31 cellular contexts compared by ENCODE assay signal in the genomic region with DNA sequence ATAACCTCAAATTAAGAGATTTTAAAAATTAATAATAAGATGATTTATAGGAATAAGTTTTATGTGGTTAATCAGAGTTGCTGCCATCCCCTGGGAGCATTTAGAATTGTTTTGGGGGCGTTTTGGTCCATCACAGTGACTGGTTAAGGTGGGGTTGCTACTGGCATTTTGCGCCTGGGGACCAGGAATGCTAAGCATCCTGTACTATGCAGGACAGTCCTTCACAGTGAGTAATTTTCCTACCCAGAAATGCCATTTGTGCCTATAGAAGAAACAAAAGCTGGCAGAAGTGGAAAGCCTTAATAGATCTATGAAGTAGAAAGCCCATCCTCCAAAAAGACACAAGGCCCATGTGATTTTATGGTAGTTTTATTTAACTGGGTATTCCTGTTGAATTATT.
"Had no signal": no experiment of that assay in that cellular context is flagged by ENCODE, and none has a peak within 500 bp of the region (broad histone marks: within the 10 kb centered on the region; RNA-seq: fewer than 3 reads in every experiment).

No MANE protein-coding gene starts in this region.

- H3K27me3 ChIP-seq: adrenal gland, body of pancreas, esophagus muscularis mucosa, foreskin keratinocyte, gastrocnemius medialis had no signal

- H3K4me1 ChIP-seq: body of pancreas, foreskin keratinocyte had no signal

- ATAC-seq: activated CD4-positive, CD25-positive, alpha-beta regulatory T cell treated with anti-CD3 and anti-CD28 coated beads, Interleukin-2, amount 50 U/mL, for 24 hours; activated CD8-positive, alpha-beta T cell treated with anti-CD3 and anti-CD28 coated beads for 36 hours; activated naive CD8-positive, alpha-beta T cell treated with anti-CD3 and anti-CD28 coated beads, Interleukin-2, amount 50 U/mL, for 24 hours; body of pancreas; effector memory CD8-positive, alpha-beta T cell; foreskin keratinocyte; gastrocnemius medialis; T-helper 17 cell had no signal

- H3K27ac ChIP-seq: adrenal gland, body of pancreas, esophagus muscularis mucosa, foreskin keratinocyte, gastrocnemius medialis, WERI-Rb-1 had no signal

- DNase-seq: activated B cell treated with CpG ODN at 0.5 μM for 24 hours; activated CD4-positive, alpha-beta T cell treated with anti-CD3 and anti-CD28 coated beads for 48 hours; activated CD4-positive, alpha-beta T cell treated with anti-CD3 and anti-CD28 coated beads, Interleukin-2, amount 50 U/mL, for 1 hour; activated CD4-positive, alpha-beta T cell treated with anti-CD3 and anti-CD28 coated beads, Interleukin-2, amount 50 U/mL, for 48 hours; activated CD8-positive, alpha-beta memory T cell treated with anti-CD3 and anti-CD28 coated beads for 24 hours; activated CD8-positive, alpha-beta T cell treated with anti-CD3 and anti-CD28 coated beads for 36 hours; activated effector memory CD4-positive, alpha-beta T cell treated with anti-CD3 and anti-CD28 coated beads, Interleukin-2, amount 50 U/mL, for 16 hours; activated naive CD4-positive, alpha-beta T cell treated with anti-CD3 and anti-CD28 coated beads for 36 hours; activated naive CD8-positive, alpha-beta T cell treated with anti-CD3 and anti-CD28 coated beads for 36 hours; activated naive CD8-positive, alpha-beta T cell treated with anti-CD3 and anti-CD28 coated beads, Interleukin-2, amount 50 U/mL, for 24 hours; activated T-cell treated with anti-CD3 and anti-CD28 coated beads, Interleukin-2, amount 50 U/mL, for 1 hour; activated T-cell treated with anti-CD3 and anti-CD28 coated beads, Interleukin-2, amount 50 U/mL, for 48 hours; adrenal gland; amygdala; aorta; body of pancreas; caudate nucleus; cortex of kidney; dermis blood vessel endothelial cell; effector CD4-positive, alpha-beta T cell; effector memory CD8-positive, alpha-beta T cell; erythroblast; foreskin keratinocyte; gastrocnemius medialis; glutamatergic neuron; T-helper 1 cell; T-helper 17 cell; T1000; WERI-Rb-1 had no signal

- H3K9me3 ChIP-seq: adrenal gland, body of pancreas, esophagus muscularis mucosa, gastrocnemius medialis had no signal

- H3K4me3 ChIP-seq: adrenal gland, body of pancreas, esophagus muscularis mucosa, gastrocnemius medialis had no signal

- H3K36me3 ChIP-seq: WERI-Rb-1 had no signal
